1 cellular context compared by ENCODE assay signal in the genomic region with DNA sequence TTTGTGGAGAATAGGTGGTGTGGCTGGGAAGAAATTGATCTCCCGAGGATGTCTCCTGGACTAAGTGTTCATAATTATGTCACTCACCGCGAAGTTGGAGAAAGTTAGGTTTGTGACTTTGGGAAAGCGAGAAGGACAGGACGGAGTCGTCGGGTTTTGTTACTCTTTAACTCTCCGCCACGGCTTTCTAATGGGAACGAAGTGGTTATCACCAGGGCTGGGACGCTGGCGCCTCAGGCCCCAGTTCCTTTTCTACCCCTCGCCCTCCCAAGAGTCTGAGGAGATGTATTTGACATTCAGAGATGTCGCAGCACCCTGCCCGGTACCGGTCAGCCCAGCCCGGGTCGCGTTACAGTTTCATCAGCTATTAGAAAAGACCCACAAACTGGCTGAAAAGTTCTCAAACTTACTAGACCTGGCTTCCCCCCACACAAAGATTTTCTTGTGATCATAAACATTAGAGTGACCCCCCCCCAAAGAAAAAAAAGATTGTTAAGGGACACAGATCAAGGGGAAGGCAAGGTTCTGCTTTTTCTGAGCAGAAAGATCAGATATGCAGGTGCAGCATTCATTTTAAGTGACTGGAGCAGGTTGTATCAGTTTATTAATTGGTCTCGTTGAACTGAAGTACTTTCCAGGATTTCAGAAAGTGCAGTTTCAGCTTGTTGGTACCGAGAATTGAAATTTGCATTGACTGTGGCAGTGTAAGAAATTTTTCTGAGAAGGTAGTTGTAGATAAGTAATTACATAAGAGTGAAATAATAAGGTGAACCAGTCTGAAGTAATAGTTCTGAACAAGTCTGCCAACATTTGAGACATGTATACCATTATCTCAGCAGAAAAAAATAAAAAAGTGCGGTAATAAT.
A peak's percentile ranks its signal among the peaks of the same experiment; 100 is the strongest.
TF ChIP-seq lines count a peak whose summit lies in the region.

No MANE protein-coding gene starts in this region.

TF ChIP-seq in HepG2, 621 proteins besides CTCF, POLR2A, EP300 and RAD21:
- TF ChIP-seq ZMAT3 (CRISPR knock-in tag; conservative IDR thresholded peaks at IDR 0.05), result no peak
- 0 out of 2 replicates have a peak, but pooled peaks have one; percentile 28 for TF ChIP-seq ZNF441 (CRISPR knock-in tag; IDR thresholded peaks at IDR 0.05; ENCODE audit: borderline replicate concordance)
TF ChIP-seq in HepG2: peak in this region for 1.
